In the genomic region with DNA sequence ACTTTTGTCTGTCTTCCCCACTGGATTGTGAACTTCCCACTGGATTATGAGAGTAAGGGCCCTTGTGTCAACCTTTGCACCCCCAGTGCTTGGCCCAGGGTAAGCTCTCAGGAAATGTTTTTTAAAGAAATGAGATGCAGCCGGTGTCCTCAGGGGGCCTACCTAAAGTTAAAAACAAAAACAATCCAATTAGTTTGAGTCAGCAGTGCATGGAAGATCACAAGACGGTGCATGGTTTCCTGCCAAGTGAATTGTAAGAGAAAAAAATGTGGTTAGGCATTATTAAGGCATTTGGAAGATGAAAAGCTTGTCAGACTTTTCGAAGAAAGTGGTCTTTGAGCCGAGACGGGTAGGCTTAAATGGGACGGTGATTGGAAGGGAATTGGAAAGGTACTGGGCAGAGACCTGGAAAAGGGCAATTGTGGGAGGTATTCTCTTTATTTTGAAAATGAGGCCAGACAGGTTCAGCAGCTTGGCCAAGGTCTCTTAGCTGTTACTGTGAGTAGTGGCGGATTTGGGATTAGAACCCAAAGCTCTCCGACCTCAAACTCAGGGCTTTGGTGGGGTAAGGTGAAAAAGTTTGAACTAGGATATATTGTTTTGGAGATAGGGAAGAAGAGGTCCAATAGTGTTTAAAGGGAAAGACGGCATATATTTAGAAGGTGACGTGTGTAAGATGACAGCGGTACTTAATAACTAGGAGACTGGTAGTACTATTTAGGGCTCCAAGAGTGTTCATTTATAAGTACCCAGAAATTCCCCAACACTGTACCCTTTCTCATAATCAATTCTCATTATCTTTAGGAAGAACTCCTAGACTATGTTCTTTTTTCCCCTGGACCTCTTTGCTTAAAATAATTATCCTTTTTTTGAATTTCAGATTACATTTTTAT, we compare ENCODE assay signal across 8 cellular contexts. TPM values are rescaled to one million over a fixed set of nuclear protein-coding genes. Genes with fewer than 3 reads are reported as not detected.
A peak's percentile ranks its signal among the peaks of the same experiment; 100 is the strongest.
DNase-seq lines count a peak whose midpoint lies in the region; ATAC-seq and TF ChIP-seq lines count a peak whose summit lies in the region.

No MANE protein-coding gene starts in this region.

- POLR2A ChIA-PET in activated CD8-positive, alpha-beta T cell treated with anti-CD3 and anti-CD28 coated beads for 36 hours (lab: Charles Lee): interaction anchor here (0.6 to 2.2 kb wide), 3 partner anchors 11 to 14 kb away, joined by 3 to 11 read pairs (median 3); no protein-coding TSS in a partner anchor

- H3K27ac Mint-ChIP-seq in CD14-positive monocyte (peak overlapping the region; percentile 94 to 100 (median 97)), natural killer cell (peak overlapping the region; percentile 91 to 97)
- H3K27ac Mint-ChIP-seq in activated CD8-positive, alpha-beta T cell treated with anti-CD3 and anti-CD28 coated beads for 36 hours: peak overlapping the region; percentile 93

- no peaks in the 10 kb centered on the region for H3K9me3 Mint-ChIP-seq in CD14-positive monocyte
- no peaks in the 10 kb centered on the region for H3K9me3 Mint-ChIP-seq in activated CD8-positive, alpha-beta T cell treated with anti-CD3 and anti-CD28 coated beads for 36 hours
- no peaks in the 10 kb centered on the region for H3K9me3 Mint-ChIP-seq in natural killer cell

- CTCF ChIA-PET in activated CD8-positive, alpha-beta T cell treated with anti-CD3 and anti-CD28 coated beads for 36 hours (lab: Charles Lee): interaction anchor here (0.6 to 3.6 kb wide), 3 partner anchors 13 to 320 kb away, joined by 3 to 19 read pairs (median 3); no protein-coding TSS in a partner anchor

- H3K4me3 Mint-ChIP-seq in CD14-positive monocyte (peak overlapping the region; percentile 95 to 99), natural killer cell (peak overlapping the region; percentile 97)
- H3K4me3 Mint-ChIP-seq in activated CD8-positive, alpha-beta T cell treated with anti-CD3 and anti-CD28 coated beads for 36 hours: peak overlapping the region; percentile 86

- peak overlapping the region; percentile 81 for H3K4me3 ChIP-seq in fibroblast of mammary gland (ENCODE audit: control insufficient read depth, low read depth, low read length)

- H3K4me1 Mint-ChIP-seq in CD14-positive monocyte (peaks cover 53% of the 10 kb centered on the region), natural killer cell (peaks cover 32 to 44% of the 10 kb centered on the region in 2 donors)
- H3K4me1 Mint-ChIP-seq in activated CD8-positive, alpha-beta T cell treated with anti-CD3 and anti-CD28 coated beads for 36 hours (ENCODE audit: low read depth): peaks cover 36% of the 10 kb centered on the region

- H3K36me3 Mint-ChIP-seq in CD14-positive monocyte (peaks cover 15 to 25% of the 10 kb centered on the region in 2 donors), natural killer cell (no peaks in the 10 kb centered on the region)
- peaks cover 18% of the 10 kb centered on the region for H3K36me3 Mint-ChIP-seq in activated CD8-positive, alpha-beta T cell treated with anti-CD3 and anti-CD28 coated beads for 36 hours (ENCODE audit: low read depth)

- H3K27me3 Mint-ChIP-seq in CD14-positive monocyte (ENCODE audit: low read depth in 3 of 3): peaks cover 0 to 1% (median 0%) of the 10 kb centered on the region in 3 donors
- H3K27me3 Mint-ChIP-seq in activated CD8-positive, alpha-beta T cell treated with anti-CD3 and anti-CD28 coated beads for 36 hours: no peaks in the 10 kb centered on the region
- no peaks in the 10 kb centered on the region for H3K27me3 Mint-ChIP-seq in natural killer cell (ENCODE audit: low read depth in 2 of 2)

- no peak for TF ChIP-seq CTCF in CD14-positive monocyte (IDR thresholded peaks at IDR 0.05)
- no peak for TF ChIP-seq CTCF in activated CD8-positive, alpha-beta T cell treated with anti-CD3 and anti-CD28 coated beads for 36 hours (IDR thresholded peaks at IDR 0.05)
- TF ChIP-seq CTCF in fibroblast of mammary gland (conservative IDR thresholded peaks at IDR 0.05; ENCODE audit: control insufficient read depth, insufficient read depth, low read depth, low read length): no peak
- no peak for TF ChIP-seq CTCF in natural killer cell (IDR thresholded peaks at IDR 0.05)

- intact Hi-C loops in CD14-positive monocyte (cut with micrococcal nuclease): loop anchor here (2.0 to 10.0 kb wide), 2 partner anchors 84 to 830 kb away; a partner anchor contains a TSS
- intact Hi-C loops in activated CD8-positive, alpha-beta T cell treated with anti-CD3 and anti-CD28 coated beads for 36 hours (cut with micrococcal nuclease): no loop called here
- intact Hi-C loops in natural killer cell (cut with micrococcal nuclease): no loop called here

- ATAC-seq in GM19397 (IDR thresholded peaks at IDR 0.05; ENCODE audit: unreplicated experiment) (peak; percentile 26), natural killer cell (no peak), GM19023 (IDR thresholded peaks at IDR 0.05; ENCODE audit: unreplicated experiment) (no peak)
- peak; percentile 55 for ATAC-seq in activated CD8-positive, alpha-beta T cell treated with anti-CD3 and anti-CD28 coated beads for 36 hours

- DNase-seq in CD14-positive monocyte (ENCODE audit: low spot score) (no peak), HT1080 (ENCODE audit: low read depth) (peak; percentile 57), fibroblast of mammary gland (ENCODE audit: low read depth) (peak; percentile 97), natural killer cell (no peak), NCI-H748 (lab: John Stamatoyannopoulos, UW; ENCODE audit: unreplicated experiment) (no peak)
- peak; percentile 53 for DNase-seq in activated CD8-positive, alpha-beta T cell treated with anti-CD3 and anti-CD28 coated beads for 36 hours

RNA-seq across cellular contexts. Expression of a gene that starts 1.2 kb away (rescaled TPM):
- 10 to 100 TPM; 36.1 to 55.9 TPM for polyA plus RNA-seq in CD14-positive monocyte
- 23.2 and 28.2 TPM in 2 replicates for total RNA-seq in HT1080 (2014; rRNA removed; shearing (Covaris generic))
- 14.6 and 18.8 TPM in 2 replicates for polyA plus RNA-seq in HT1080 (2015; cell fraction: cytosol; rRNA removed)
- polyA plus RNA-seq in HT1080 (2015; cell fraction: nucleus; rRNA removed): 31.3 and 31.8 TPM in 2 replicates
- total RNA-seq in activated CD8-positive, alpha-beta T cell treated with anti-CD3 and anti-CD28 coated beads for 36 hours: 10 to 100 TPM; 24.5 to 30.0 TPM
- 10 to 100 TPM; 13.1 to 18.3 (median 15.9) TPM for total RNA-seq in natural killer cell

Comparison
In these comparisons a context has a peak if more than half of its experiments do, and no peak if none do; other contexts are left out.
1. DNase-seq: peak in HT1080 (single experiment), activated CD8-positive, alpha-beta T cell treated with anti-CD3 and anti-CD28 coated beads for 36 hours (single experiment) and fibroblast of mammary gland (single experiment); none in CD14-positive monocyte (single experiment), natural killer cell (single experiment) and NCI-H748 (single experiment).
2. ATAC-seq: peak in GM19397 (single experiment) and activated CD8-positive, alpha-beta T cell treated with anti-CD3 and anti-CD28 coated beads for 36 hours (single experiment); none in natural killer cell (0 of 3) and GM19023 (single experiment).
3. intact Hi-C loops: an anchor here in CD14-positive monocyte (2.0 to 10.0 kb wide); none called in activated CD8-positive, alpha-beta T cell treated with anti-CD3 and anti-CD28 coated beads for 36 hours and natural killer cell.
4. Peak in every context shown above with its lines, with median percentiles within 50 percentile points of each other: H3K27ac Mint-ChIP-seq and H3K4me3 Mint-ChIP-seq.